In the genomic region with DNA sequence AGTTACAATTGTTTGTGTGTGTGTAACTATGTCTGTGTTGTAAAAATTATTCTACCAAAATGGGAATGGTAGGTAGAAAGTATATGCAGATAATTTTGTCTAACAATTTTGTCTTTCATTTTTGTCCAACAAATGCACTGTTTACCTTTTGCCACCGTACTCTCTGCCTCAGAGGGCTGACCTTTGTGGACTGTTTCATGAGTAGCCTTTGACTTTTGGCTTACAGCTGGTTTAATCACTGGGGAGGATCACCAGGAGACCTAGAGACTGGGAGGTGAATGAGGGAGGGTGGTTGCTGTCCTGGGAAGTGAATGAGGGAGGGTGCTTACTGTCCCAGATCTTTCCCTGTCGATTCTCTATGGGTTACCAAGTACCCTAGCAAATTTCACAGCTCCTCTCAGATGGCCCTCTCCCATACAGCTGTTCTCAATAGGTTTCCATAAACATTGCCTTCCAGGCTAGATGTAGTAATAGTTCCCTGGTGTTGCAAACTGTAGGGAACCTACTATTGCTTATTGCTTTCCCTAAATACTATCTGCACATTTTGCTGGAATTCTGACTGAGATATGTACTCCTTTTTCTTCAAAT, we compare ENCODE assay signal across 21 cellular contexts. TPM values are rescaled to one million over a fixed set of nuclear protein-coding genes. Genes with fewer than 3 reads are reported as not detected.
DNase-seq lines count a peak whose midpoint lies in the region; FAIRE-seq and TF ChIP-seq lines count a peak whose summit lies in the region.
"Had no signal": no experiment of that assay in that cellular context is flagged by ENCODE, and none has a peak within 500 bp of the region (broad histone marks: within the 10 kb centered on the region; RNA-seq: fewer than 3 reads in every experiment).

No MANE protein-coding gene starts in this region.

- H4K20me1 ChIP-seq in OCI-LY7 (ENCODE audit: insufficient read depth, low read length) = no peaks in the 10 kb centered on the region

- CTCF ChIA-PET in OCI-LY7 (lab: Charles Lee; ENCODE audit: unreplicated experiment) = no interaction called here

- H3K27ac ChIP-seq in OCI-LY7 (ENCODE audit: low read depth, low read length, poor library complexity, severe bottlenecking) (peak overlapping the region; percentile 93), liver (ENCODE audit: low read depth in 1 of 2, low read length in 2 of 2) (peak overlapping the region in 1 of 2 donors; percentile 6)
- H3K27ac ChIP-seq: C4-2B, HL-60, PC-9 had no signal

- POLR2A ChIA-PET in OCI-LY7 (lab: Charles Lee) = interaction anchor here (1.0 to 2.7 kb wide), 3 partner anchors 10 to 43 kb away, joined by 3 to 10 read pairs (median 5); no protein-coding TSS in a partner anchor

- FAIRE-seq in GM19239 (lab: Jason Lieb, UNC) = peak; percentile 88
- FAIRE-seq: D721Med had no signal

- H3K4me3 ChIP-seq in OCI-LY7 (ENCODE audit: low read depth, low read length, poor library complexity, severe bottlenecking) = no peak overlapping the region
- no peak overlapping the region for H3K4me3 ChIP-seq in liver (ENCODE audit: low read depth in 1 of 3, low read length in 3 of 3)
- H3K4me3 ChIP-seq: PC-9 had no signal

- peaks cover 6% of the 10 kb centered on the region; the same call in 1 of the 2 replicates for H3K9me3 ChIP-seq in OCI-LY7 (ENCODE audit: low read length)
- H3K9me3 ChIP-seq in liver (ENCODE audit: control insufficient read depth in 4 of 4, low read length in 3 of 4) = no peaks in the 10 kb centered on the region

- H3K4me1 ChIP-seq in OCI-LY7 (ENCODE audit: insufficient read depth, low read length, poor library complexity, severe bottlenecking) = peaks cover 59% of the 10 kb centered on the region
- H3K4me1 ChIP-seq in liver (ENCODE audit: control insufficient read depth in 4 of 4, insufficient read depth in 4 of 4, low read length in 3 of 4) = peaks cover 0 to 13% (median 5%) of the 10 kb centered on the region in 4 donors

- H3K79me2 ChIP-seq in OCI-LY7 (ENCODE audit: insufficient read depth, low read depth, low read length) = no peaks in the 10 kb centered on the region

- no peaks in the 10 kb centered on the region for H3K9me2 ChIP-seq in OCI-LY7 (ENCODE audit: insufficient read depth, low read length)

- 16% methylated on average over 2 of the region's 2 CpGs for WGBS in liver

- H2AFZ ChIP-seq in OCI-LY7 (ENCODE audit: low read length) = peak overlapping the region; percentile 94
- H2AFZ ChIP-seq: PC-9 had no signal

- H3K36me3 ChIP-seq in OCI-LY7 (ENCODE audit: insufficient read depth, low read length) (no peaks in the 10 kb centered on the region; the same call in 1 of the 2 replicates), liver (ENCODE audit: control insufficient read depth in 4 of 4, insufficient read depth in 3 of 4, low read depth in 1 of 4, low read length in 3 of 4) (no peaks in the 10 kb centered on the region)

- peak overlapping the region; percentile 77 for H3K4me2 ChIP-seq in OCI-LY7 (ENCODE audit: low read length)
- H3K4me2 ChIP-seq: PC-9 had no signal

- H3K9ac ChIP-seq in liver (ENCODE audit: low read depth in 1 of 2, low read length in 2 of 2) = no peak overlapping the region

- TF ChIP-seq RAD21 in liver (IDR thresholded peaks at IDR 0.05) = peak in 1 of 2 donors; percentile 38

- intact Hi-C loops in OCI-LY7 (cut with micrococcal nuclease; ENCODE audit: unreplicated experiment) = loop anchor here (5.0 kb wide), 1 partner anchor 43 kb away; no protein-coding TSS in a partner anchor

- DNase-seq in GM19239 (ENCODE audit: insufficient read length, low spot score) = no peak
- DNase-seq in OCI-LY7 (ENCODE audit: low spot score) = no peak
- DNase-seq in NCI-H226 = no peak
- no peak for DNase-seq in activated naive CD4-positive, alpha-beta T cell (lab: John Stamatoyannopoulos, UW)
- DNase-seq in AML-193 (lab: John Stamatoyannopoulos, UW) = no peak
- DNase-seq in DMS79 treated with DMSO at 0.1 percent for 48 hours (lab: John Stamatoyannopoulos, UW) = no peak
- DNase-seq: CD8-positive, alpha-beta memory T cell; DMS53; H9; KG1; NCI-H1105 treated with DMSO at 0.1 percent for 48 hours; NCI-H2081; NCI-H2171; NCI-H524 treated with DMSO at 0.1 percent for 48 hours; PC-9; SHP77 had no signal

- no peaks in the 10 kb centered on the region for H3K27me3 ChIP-seq in liver (ENCODE audit: control insufficient read depth in 4 of 4, insufficient read depth in 4 of 4, low read length in 3 of 4)

- no peak for TF ChIP-seq CTCF in OCI-LY7 (conservative IDR thresholded peaks at IDR 0.05; ENCODE audit: low read length)
- no peak for TF ChIP-seq CTCF in liver (IDR thresholded peaks at IDR 0.05; ENCODE audit: low read depth, low read length, missing input control)

- no TSS peak for BruUV-seq in OCI-LY7 (replicated peaks; lab: Mats Ljungman, UMichigan)

TF ChIP-seq in liver, 16 proteins besides CTCF, POLR2A, EP300 and RAD21:
- TF ChIP-seq RXRA (IDR thresholded peaks at IDR 0.05) (peak; percentile 92 to 94), FOXA1 (IDR thresholded peaks at IDR 0.05) (peak; percentile 59), TAF1 (conservative IDR thresholded peaks at IDR 0.05) (no peak), HNF4A (conservative IDR thresholded peaks at IDR 0.05) (peak; percentile 97 to 99), GABPA (IDR thresholded peaks at IDR 0.05 in 1 of 2, conservative IDR thresholded peaks at IDR 0.05 in 1 of 2) (peak in 1 of 2 donors; percentile 19), ZBTB33 (IDR thresholded peaks at IDR 0.05) (peak; percentile 28), JUND (IDR thresholded peaks at IDR 0.05) (peak in 1 of 2 donors; percentile 47), HNF4G (IDR thresholded peaks at IDR 0.05) (peak; percentile 82), FOXA2 (IDR thresholded peaks at IDR 0.05) (peak; percentile 55), SP1 (IDR thresholded peaks at IDR 0.05) (peak; percentile 96), EGR1 (IDR thresholded peaks at IDR 0.05; ENCODE audit: low read depth in 2 of 2) (peak in 1 of 2 donors; percentile 14), YY1 (IDR thresholded peaks at IDR 0.05) (peak; percentile 59), NR2F2 (IDR thresholded peaks at IDR 0.05) (peak; percentile 85)
- TF ChIP-seq, protein P1, sequence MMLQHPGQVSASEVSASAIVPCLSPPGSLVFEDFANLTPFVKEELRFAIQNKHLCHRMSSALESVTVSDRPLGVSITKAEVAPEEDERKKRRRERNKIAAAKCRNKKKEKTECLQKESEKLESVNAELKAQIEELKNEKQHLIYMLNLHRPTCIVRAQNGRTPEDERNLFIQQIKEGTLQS (IDR thresholded peaks at IDR 0.05) = no peak
- TF ChIP-seq, protein P2, sequence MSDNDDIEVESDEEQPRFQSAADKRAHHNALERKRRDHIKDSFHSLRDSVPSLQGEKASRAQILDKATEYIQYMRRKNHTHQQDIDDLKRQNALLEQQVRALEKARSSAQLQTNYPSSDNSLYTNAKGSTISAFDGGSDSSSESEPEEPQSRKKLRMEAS (IDR thresholded peaks at IDR 0.05) = peak; percentile 56
- TF ChIP-seq, protein P3, sequence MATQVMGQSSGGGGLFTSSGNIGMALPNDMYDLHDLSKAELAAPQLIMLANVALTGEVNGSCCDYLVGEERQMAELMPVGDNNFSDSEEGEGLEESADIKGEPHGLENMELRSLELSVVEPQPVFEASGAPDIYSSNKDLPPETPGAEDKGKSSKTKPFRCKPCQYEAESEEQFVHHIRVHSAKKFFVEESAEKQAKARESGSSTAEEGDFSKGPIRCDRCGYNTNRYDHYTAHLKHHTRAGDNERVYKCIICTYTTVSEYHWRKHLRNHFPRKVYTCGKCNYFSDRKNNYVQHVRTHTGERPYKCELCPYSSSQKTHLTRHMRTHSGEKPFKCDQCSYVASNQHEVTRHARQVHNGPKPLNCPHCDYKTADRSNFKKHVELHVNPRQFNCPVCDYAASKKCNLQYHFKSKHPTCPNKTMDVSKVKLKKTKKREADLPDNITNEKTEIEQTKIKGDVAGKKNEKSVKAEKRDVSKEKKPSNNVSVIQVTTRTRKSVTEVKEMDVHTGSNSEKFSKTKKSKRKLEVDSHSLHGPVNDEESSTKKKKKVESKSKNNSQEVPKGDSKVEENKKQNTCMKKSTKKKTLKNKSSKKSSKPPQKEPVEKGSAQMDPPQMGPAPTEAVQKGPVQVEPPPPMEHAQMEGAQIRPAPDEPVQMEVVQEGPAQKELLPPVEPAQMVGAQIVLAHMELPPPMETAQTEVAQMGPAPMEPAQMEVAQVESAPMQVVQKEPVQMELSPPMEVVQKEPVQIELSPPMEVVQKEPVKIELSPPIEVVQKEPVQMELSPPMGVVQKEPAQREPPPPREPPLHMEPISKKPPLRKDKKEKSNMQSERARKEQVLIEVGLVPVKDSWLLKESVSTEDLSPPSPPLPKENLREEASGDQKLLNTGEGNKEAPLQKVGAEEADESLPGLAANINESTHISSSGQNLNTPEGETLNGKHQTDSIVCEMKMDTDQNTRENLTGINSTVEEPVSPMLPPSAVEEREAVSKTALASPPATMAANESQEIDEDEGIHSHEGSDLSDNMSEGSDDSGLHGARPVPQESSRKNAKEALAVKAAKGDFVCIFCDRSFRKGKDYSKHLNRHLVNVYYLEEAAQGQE (IDR thresholded peaks at IDR 0.05) = peak; percentile 24

RNA-seq across cellular contexts. Expression of gene CXXC1, which starts 26.5 kb away (rescaled TPM):
- 54.4 and 61.7 TPM in 2 replicates for total RNA-seq in OCI-LY7 (2014; rRNA removed; shearing (Covaris generic))
- total RNA-seq in OCI-LY7 (2022) (79.1 and 97.4 TPM in 2 replicates), liver (10 to 100 TPM; 33.5 to 38.4 TPM)
- 10 to 100 TPM; 21.7 to 26.6 TPM for polyA plus RNA-seq in liver

RNA-seq across cellular contexts. Expression of gene MBD1, which starts 32.6 kb away (rescaled TPM):
- total RNA-seq in OCI-LY7 (2014; rRNA removed; shearing (Covaris generic)) = 39.8 and 42.2 TPM in 2 replicates
- total RNA-seq in OCI-LY7 (2022) = 44.1 and 47.3 TPM in 2 replicates
- 10 to 100 TPM; 31.4 to 45.8 TPM for total RNA-seq in liver
- 10 to 100 TPM; 13.9 to 22.1 TPM for polyA plus RNA-seq in liver

RNA-seq across cellular contexts. Expression of gene CFAP53, which starts 47.7 kb away (rescaled TPM):
- 0.57 TPM in 1 of 2 replicates, not detected in the other for total RNA-seq in OCI-LY7 (2014; rRNA removed; shearing (Covaris generic))
- total RNA-seq in OCI-LY7 (2022) (0.52 and 0.86 TPM in 2 replicates), liver (under 1 TPM; 0.08 to 0.09 TPM)
- under 1 TPM; 0.05 to 0.14 TPM for polyA plus RNA-seq in liver
- total RNA-seq: HT-29 had no signal
- polyA plus RNA-seq: CD8-positive, alpha-beta memory T cell had no signal
